7 cellular contexts compared by ENCODE assay signal in genomic region chr1:3312894-3313578, GRCh38.
DNase-seq lines count a peak whose midpoint lies in the region; ATAC-seq and TF ChIP-seq lines count a peak whose summit lies in the region.

No MANE protein-coding gene starts in this region.

- H3K4me3 ChIP-seq in fibroblast of mammary gland (ENCODE audit: control insufficient read depth, low read depth, low read length): no peak overlapping the region

- TF ChIP-seq CTCF in fibroblast of mammary gland (conservative IDR thresholded peaks at IDR 0.05; ENCODE audit: control insufficient read depth, insufficient read depth, low read depth, low read length): no peak
- TF ChIP-seq CTCF in nephron progenitor cell (IDR thresholded peaks at IDR 0.05): no peak

- CTCF ChIA-PET in activated CD8-positive, alpha-beta memory T cell treated with anti-CD3 and anti-CD28 coated beads, Interleukin-2, amount 10 ng/mL, durations not matched to agents 7 days and 5 days (lab: Charles Lee): interaction anchor here (0.8 kb wide), 1 partner anchor 411 kb away, joined by 4 read pairs; no protein-coding TSS in a partner anchor

- peaks cover 8% of the 10 kb centered on the region for H3K27me3 Mint-ChIP-seq in activated CD8-positive, alpha-beta memory T cell treated with anti-CD3 and anti-CD28 coated beads, Interleukin-2, amount 10 ng/mL, durations not matched to agents 7 days and 5 days
- peaks cover 23% of the 10 kb centered on the region for H3K27me3 Mint-ChIP-seq in nephron progenitor cell (ENCODE audit: low read depth, poor library complexity)

- H3K4me1 Mint-ChIP-seq in activated CD8-positive, alpha-beta memory T cell treated with anti-CD3 and anti-CD28 coated beads, Interleukin-2, amount 10 ng/mL, durations not matched to agents 7 days and 5 days: peaks cover 13% of the 10 kb centered on the region
- peaks cover 87% of the 10 kb centered on the region for H3K4me1 Mint-ChIP-seq in nephron progenitor cell

- H3K4me3 Mint-ChIP-seq in activated CD8-positive, alpha-beta memory T cell treated with anti-CD3 and anti-CD28 coated beads, Interleukin-2, amount 10 ng/mL, durations not matched to agents 7 days and 5 days: no peak overlapping the region
- peak overlapping the region; percentile 47 for H3K4me3 Mint-ChIP-seq in nephron progenitor cell

- peaks cover 9% of the 10 kb centered on the region for H3K9me3 Mint-ChIP-seq in activated CD8-positive, alpha-beta memory T cell treated with anti-CD3 and anti-CD28 coated beads, Interleukin-2, amount 10 ng/mL, durations not matched to agents 7 days and 5 days (ENCODE audit: low read depth)
- no peaks in the 10 kb centered on the region for H3K9me3 Mint-ChIP-seq in nephron progenitor cell

- H3K27ac Mint-ChIP-seq in activated CD8-positive, alpha-beta memory T cell treated with anti-CD3 and anti-CD28 coated beads, Interleukin-2, amount 10 ng/mL, durations not matched to agents 7 days and 5 days: no peak overlapping the region
- peak overlapping the region; percentile 77 for H3K27ac Mint-ChIP-seq in nephron progenitor cell

- no peak for TF ChIP-seq RAD21 in Ishikawa (IDR thresholded peaks at IDR 0.05; ENCODE audit: low read depth)

- ATAC-seq in activated CD8-positive, alpha-beta memory T cell treated with anti-CD3 and anti-CD28 coated beads, Interleukin-2, amount 10 ng/mL, durations not matched to agents 7 days and 5 days: peak; percentile 81

- TF ChIP-seq EP300 in Ishikawa (IDR thresholded peaks at IDR 0.05; ENCODE audit: borderline replicate concordance): no peak

- DNase-seq in activated CD8-positive, alpha-beta memory T cell treated with anti-CD3 and anti-CD28 coated beads, Interleukin-2, amount 10 ng/mL, durations not matched to agents 7 days and 5 days: peak; percentile 56
- peak; percentile 98 for DNase-seq in fibroblast of mammary gland (ENCODE audit: low read depth)
- DNase-seq in nephron progenitor cell: peak; percentile 71
- DNase-seq in stromal cell of bone marrow (ENCODE audit: low read depth): peak; percentile 99
- no peak for DNase-seq in cortex of kidney (lab: John Stamatoyannopoulos, UW)
- DNase-seq in germinal center (ENCODE audit: low spot score): no peak

- H3K36me3 Mint-ChIP-seq in activated CD8-positive, alpha-beta memory T cell treated with anti-CD3 and anti-CD28 coated beads, Interleukin-2, amount 10 ng/mL, durations not matched to agents 7 days and 5 days: no peaks in the 10 kb centered on the region
- H3K36me3 Mint-ChIP-seq in nephron progenitor cell (ENCODE audit: low read depth): no peaks in the 10 kb centered on the region

TF ChIP-seq in Ishikawa, 13 proteins besides CTCF, POLR2A, EP300 and RAD21:
- TF ChIP-seq TCF12 (IDR thresholded peaks at IDR 0.05; ENCODE audit: low read depth) (no peak), REST (IDR thresholded peaks at IDR 0.05; ENCODE audit: low read depth) (no peak), TEAD4 (IDR thresholded peaks at IDR 0.05) (peak; percentile 21; the same call in 1 of the 2 replicates), CREB1 (IDR thresholded peaks at IDR 0.05; ENCODE audit: low read depth) (no peak), MAX (IDR thresholded peaks at IDR 0.05) (peak; percentile 46; the same call in 1 of the 2 replicates), CEBPB (IDR thresholded peaks at IDR 0.05) (no peak), YY1 (IDR thresholded peaks at IDR 0.05; ENCODE audit: low read depth) (no peak), ZBTB7A (IDR thresholded peaks at IDR 0.05; ENCODE audit: low read depth) (no peak), FOXM1 (IDR thresholded peaks at IDR 0.05; ENCODE audit: borderline replicate concordance, low read depth) (no peak), NFIC (IDR thresholded peaks at IDR 0.05) (no peak), EGR1 (IDR thresholded peaks at IDR 0.05) (no peak), TAF1 (IDR thresholded peaks at IDR 0.05; ENCODE audit: low read depth) (no peak), USF1 (IDR thresholded peaks at IDR 0.05) (no peak)

Comparison
In these comparisons a context has a peak if more than half of its experiments do, and no peak if none do; other contexts are left out.
1. DNase-seq: peak in activated CD8-positive, alpha-beta memory T cell treated with anti-CD3 and anti-CD28 coated beads, Interleukin-2, amount 10 ng/mL, durations not matched to agents 7 days and 5 days (single experiment), fibroblast of mammary gland (single experiment), nephron progenitor cell (single experiment) and stromal cell of bone marrow (single experiment); none in cortex of kidney (single experiment) and germinal center (single experiment).